ENCODE assay signal across 1 cellular context in the genomic region with DNA sequence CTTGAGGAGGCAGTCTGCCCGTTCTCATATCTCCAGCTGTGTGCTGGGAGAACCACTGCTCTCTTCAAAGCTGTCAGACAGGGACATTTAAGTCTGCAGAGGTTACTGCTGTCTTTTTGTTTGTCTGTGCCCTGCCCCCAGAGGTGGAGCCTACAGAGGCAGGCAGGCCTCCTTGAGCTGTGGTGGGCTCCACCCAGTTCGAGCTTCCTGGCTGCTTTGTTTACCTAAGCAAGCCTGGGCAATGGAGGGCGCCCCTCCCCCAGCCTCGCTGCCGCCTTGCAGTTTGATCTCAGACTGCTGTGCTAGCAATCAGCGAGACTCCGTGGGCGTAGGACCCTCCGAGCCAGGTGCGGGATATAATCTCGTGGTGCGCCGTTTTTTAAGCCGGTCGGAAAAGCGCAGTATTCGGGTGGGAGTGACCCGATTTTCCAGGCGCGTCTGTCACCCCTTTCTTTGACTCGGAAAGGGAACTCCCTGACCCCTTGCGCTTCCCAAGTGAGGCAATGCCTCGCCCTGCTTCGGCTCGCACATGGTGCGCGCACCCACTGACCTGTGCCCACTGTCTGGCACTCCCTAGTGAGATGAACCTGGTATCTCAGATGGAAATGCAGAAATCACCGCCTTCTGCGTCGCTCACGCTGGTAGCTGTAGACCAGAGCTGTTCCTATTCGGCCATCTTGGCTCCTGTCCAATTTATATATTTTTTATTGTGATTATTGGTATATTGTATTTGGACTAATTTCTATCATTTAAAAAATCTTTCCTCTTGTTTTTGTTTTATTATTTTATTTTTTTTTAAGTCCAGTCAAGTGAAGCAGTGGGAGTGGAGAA.
TF ChIP-seq lines count a peak whose summit lies in the region.

No MANE protein-coding gene starts in this region.

TF ChIP-seq in K562, 482 proteins besides CTCF, POLR2A, EP300 and RAD21:
- TF ChIP-seq CC2D1A (IDR thresholded peaks at IDR 0.05), result peak; percentile 28; the same call in 1 of the 2 replicates
- peak; percentile 71 for TF ChIP-seq NFIC (IDR thresholded peaks at IDR 0.05)
- peak; percentile 77; the same call in 1 of the 2 replicates for TF ChIP-seq CHAMP1 (IDR thresholded peaks at IDR 0.05)
